In the genomic region with DNA sequence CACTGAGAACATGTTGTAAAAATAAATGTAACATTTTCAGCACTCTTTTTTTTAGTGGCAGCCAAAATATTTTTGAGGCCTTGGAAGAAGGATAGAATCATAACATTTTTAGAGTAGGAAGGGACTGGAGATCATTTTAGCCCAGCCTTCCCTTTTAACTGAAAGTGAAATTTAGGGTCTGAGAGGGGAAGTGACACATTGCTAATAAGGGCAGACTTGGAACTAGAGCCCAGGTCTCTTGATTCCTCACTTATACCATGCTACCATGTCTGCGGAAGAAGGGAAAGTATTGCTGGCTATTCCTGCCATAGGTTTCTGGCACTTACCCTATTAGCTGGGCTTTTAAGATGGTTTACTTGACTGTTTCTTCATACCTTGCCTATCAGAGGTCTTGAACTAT, we compare ENCODE assay signal across 1 cellular context.
TF ChIP-seq lines count a peak whose summit lies in the region.

No MANE protein-coding gene starts in this region.

TF ChIP-seq in IMR-90, 13 proteins besides CTCF, POLR2A, EP300 and RAD21:
- TF ChIP-seq FOS (IDR thresholded peaks at IDR 0.05; ENCODE audit: low read depth, low read length) (no peak), MAZ (IDR thresholded peaks at IDR 0.05; ENCODE audit: borderline replicate concordance, low read depth, low read length) (no peak), MAFK (IDR thresholded peaks at IDR 0.05; ENCODE audit: low read depth, low read length) (no peak), SMC3 (IDR thresholded peaks at IDR 0.05; ENCODE audit: low read depth, low read length) (no peak), BHLHE40 (IDR thresholded peaks at IDR 0.05; ENCODE audit: low read depth, low read length) (no peak)
